In genomic region chr4:163331629-163332360, GRCh38 we compare ENCODE assay signal across 8 cellular contexts. TPM values are rescaled to one million over a fixed set of nuclear protein-coding genes. Genes with fewer than 3 reads are reported as not detected.
DNase-seq lines count a peak whose midpoint lies in the region; ATAC-seq and TF ChIP-seq lines count a peak whose summit lies in the region.

No MANE protein-coding gene starts in this region.

- peak; percentile 27 for ATAC-seq in HG02981 (IDR thresholded peaks at IDR 0.05; ENCODE audit: unreplicated experiment)
- peak; percentile 29 for ATAC-seq in left lobe of liver

- H3K27ac ChIP-seq in testis, result peak overlapping the region in 1 of 2 donors; percentile 12

- no peaks in the 10 kb centered on the region for H3K4me1 ChIP-seq in testis

- H3K36me3 ChIP-seq in testis (ENCODE audit: low read depth, missing control alignments), result no peaks in the 10 kb centered on the region

- H3K4me3 ChIP-seq in AG10803 (ENCODE audit: low read length) (peak overlapping the region; percentile 62), cardiac fibroblast (replicated peaks in 1 of 2; ENCODE audit: low read depth in 2 of 2, low read length in 2 of 2) (peak overlapping the region; percentile 49 to 53), testis (peak overlapping the region; percentile 56 to 68)

- no peak for TF ChIP-seq POLR2A in testis (IDR thresholded peaks at IDR 0.05)

- no peaks in the 10 kb centered on the region for H3K27me3 ChIP-seq in testis

- H3K9me3 ChIP-seq in testis, result no peaks in the 10 kb centered on the region

- WGBS in testis, 2 donors, result 1 to 2% methylated on average over 12 to 55 of the region's 58 CpGs

- peak; percentile 9 for DNase-seq in AG10803 (ENCODE audit: low read depth)
- peak; percentile 18 to 25 for DNase-seq in cardiac fibroblast (ENCODE audit: low read depth in 2 of 2)
- DNase-seq in left lobe of liver (ENCODE audit: low spot score), result no peak
- DNase-seq in testis, result peak; percentile 57
- no peak for DNase-seq in mesenteric fat pad (ENCODE audit: low spot score)
- no peak for DNase-seq in NCI-H2171 (lab: John Stamatoyannopoulos, UW)
- DNase-seq in NCI-H446 (lab: John Stamatoyannopoulos, UW), result no peak

- intact Hi-C loops in testis (cut with DNase I; ENCODE audit: low total_unique reads), result no loop called here

- 0 out of 2 replicates have a peak, but pooled peaks have one; percentile 3 for TF ChIP-seq CTCF in AG10803 (conservative IDR thresholded peaks at IDR 0.05; ENCODE audit: low read length)
- no peak for TF ChIP-seq CTCF in cardiac fibroblast (IDR thresholded peaks at IDR 0.05; ENCODE audit: low read depth, low read length)
- TF ChIP-seq CTCF in testis (IDR thresholded peaks at IDR 0.05), result no peak

RNA-seq across cellular contexts. Expression of gene NPY1R, which starts 0.6 kb away (rescaled TPM):
- total RNA-seq in left lobe of liver (3.2 TPM), testis (1 to 10 TPM; 2.4 to 5.9 TPM), mesenteric fat pad (17.2 TPM)
- 2.8 TPM for polyA plus RNA-seq in testis (ENCODE audit: insufficient read depth, low read depth, low replicate concordance)

RNA-seq across cellular contexts. Expression of gene NPY5R, which starts 11.9 kb away (rescaled TPM):
- not detected for total RNA-seq in left lobe of liver
- total RNA-seq in testis, result 1 to 10 TPM in 1 of 2 donors, under 1 TPM in 1; 0.93 to 1.5 TPM
- polyA plus RNA-seq in testis (ENCODE audit: insufficient read depth, low read depth, low replicate concordance), result 14.7 TPM
- 3.5 TPM for total RNA-seq in mesenteric fat pad

Comparison
In these comparisons a context has a peak if more than half of its experiments do, and no peak if none do; other contexts are left out.
1. DNase-seq: peak in AG10803 (single experiment), cardiac fibroblast (2 of 2) and testis (single experiment); none in left lobe of liver (single experiment), mesenteric fat pad (single experiment), NCI-H2171 (single experiment) and NCI-H446 (0 of 2).
2. Peak in every context shown above with its lines, with median percentiles within 50 percentile points of each other: H3K4me3 ChIP-seq.